Comparison of ENCODE assay signal across 10 cellular contexts in the genomic region with DNA sequence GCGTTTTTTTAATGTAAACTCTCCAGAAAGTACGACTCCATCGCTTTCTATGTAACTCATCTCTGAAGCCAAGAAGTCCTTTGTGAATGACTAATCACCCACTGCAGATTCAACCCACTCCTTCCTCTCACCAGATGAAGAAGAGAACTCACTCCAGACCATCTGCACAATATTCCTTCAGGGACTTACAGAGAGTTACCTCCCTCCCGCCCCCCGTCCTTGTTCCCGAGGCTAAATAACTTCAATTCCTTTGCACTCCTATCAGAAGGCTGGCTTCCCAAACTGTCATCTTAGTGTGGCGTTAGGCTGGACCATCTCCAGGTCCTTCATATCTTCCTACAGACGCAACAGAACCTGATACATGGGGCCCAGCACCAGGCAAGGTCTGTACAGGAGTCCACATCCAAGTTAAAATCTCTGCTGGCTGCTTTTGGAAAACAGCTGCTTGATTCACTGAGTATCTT.
DNase-seq lines count a peak whose midpoint lies in the region; ATAC-seq, FAIRE-seq and TF ChIP-seq lines count a peak whose summit lies in the region.
"Had no signal": no experiment of that assay in that cellular context is flagged by ENCODE, and none has a peak within 500 bp of the region (broad histone marks: within the 10 kb centered on the region; RNA-seq: fewer than 3 reads in every experiment).

No MANE protein-coding gene starts in this region.

- peaks cover 39% of the 10 kb centered on the region for H3K36me3 ChIP-seq in astrocyte (ENCODE audit: insufficient read depth, low read length)

- peak overlapping the region; percentile 80 for H3K9ac ChIP-seq in astrocyte (ENCODE audit: low read length)

- intact Hi-C loops in natural killer cell (cut with micrococcal nuclease), result no loop called here

- peaks cover 3 to 34% of the 10 kb centered on the region in 2 donors for H3K4me1 Mint-ChIP-seq in natural killer cell treated with Interleukin-12 subunit alpha and Interleukin-12 subunit beta and Interleukin-15 and Interleukin-18, amount 100 ng/mL, for 72 hours (ENCODE audit: low read depth in 2 of 2)
- H3K4me1 Mint-ChIP-seq in natural killer cell, result peaks cover 9 to 13% of the 10 kb centered on the region in 2 donors
- peaks cover 65% of the 10 kb centered on the region for H3K4me1 Mint-ChIP-seq in astrocyte (ENCODE audit: low read depth, unreplicated experiment)
- peaks cover 31% of the 10 kb centered on the region for H3K4me1 Mint-ChIP-seq in endothelial cell (ENCODE audit: unreplicated experiment)

- no peak overlapping the region for H3K4me3 ChIP-seq in astrocyte (ENCODE audit: insufficient read depth, low read depth, low read length)

- peak overlapping the region; percentile 61 for H3K4me3 Mint-ChIP-seq in natural killer cell treated with Interleukin-12 subunit alpha and Interleukin-12 subunit beta and Interleukin-15 and Interleukin-18, amount 100 ng/mL, for 72 hours
- no peak overlapping the region for H3K4me3 Mint-ChIP-seq in natural killer cell
- peak overlapping the region; percentile 57 for H3K4me3 Mint-ChIP-seq in astrocyte (ENCODE audit: unreplicated experiment)
- no peak overlapping the region for H3K4me3 Mint-ChIP-seq in endothelial cell (ENCODE audit: unreplicated experiment)
- H3K4me3 Mint-ChIP-seq: nephron progenitor cell, WTC11 had no signal

- H4K20me1 ChIP-seq in astrocyte (ENCODE audit: insufficient read depth, low read length), result no peaks in the 10 kb centered on the region

- peaks cover 73% of the 10 kb centered on the region for H3K4me1 ChIP-seq in astrocyte (ENCODE audit: insufficient read depth, low read length)

- TF ChIP-seq CTCF in natural killer cell (IDR thresholded peaks at IDR 0.05) (no peak), astrocyte (IDR thresholded peaks at IDR 0.05; ENCODE audit: insufficient read depth, low read depth, low read length) (no peak), endothelial cell (IDR thresholded peaks at IDR 0.05; ENCODE audit: unreplicated experiment) (no peak)

- H3K27ac ChIP-seq in astrocyte (ENCODE audit: low read depth, low read length), result peak overlapping the region; percentile 93

- peaks cover 0 to 17% of the 10 kb centered on the region in 2 donors for H3K27me3 Mint-ChIP-seq in natural killer cell treated with Interleukin-12 subunit alpha and Interleukin-12 subunit beta and Interleukin-15 and Interleukin-18, amount 100 ng/mL, for 72 hours
- H3K27me3 Mint-ChIP-seq in natural killer cell (ENCODE audit: low read depth in 2 of 2), result no peaks in the 10 kb centered on the region
- H3K27me3 Mint-ChIP-seq in astrocyte (ENCODE audit: low read depth, unreplicated experiment), result no peaks in the 10 kb centered on the region
- peaks cover 11% of the 10 kb centered on the region for H3K27me3 Mint-ChIP-seq in endothelial cell (ENCODE audit: unreplicated experiment)

- no peak overlapping the region for H2AFZ ChIP-seq in astrocyte (ENCODE audit: low read depth, low read length)

- FAIRE-seq in astrocyte (lab: Jason Lieb, UNC), result peak; percentile 88

- peak overlapping the region; percentile 75 for H3K4me2 ChIP-seq in astrocyte (ENCODE audit: low read length)

- no peaks in the 10 kb centered on the region for H3K9me3 Mint-ChIP-seq in natural killer cell treated with Interleukin-12 subunit alpha and Interleukin-12 subunit beta and Interleukin-15 and Interleukin-18, amount 100 ng/mL, for 72 hours
- H3K9me3 Mint-ChIP-seq in natural killer cell (no peaks in the 10 kb centered on the region), astrocyte (ENCODE audit: unreplicated experiment) (peaks cover 2% of the 10 kb centered on the region), endothelial cell (ENCODE audit: unreplicated experiment) (no peaks in the 10 kb centered on the region)
- H3K9me3 Mint-ChIP-seq: nephron progenitor cell, WTC11 had no signal

- no peaks in the 10 kb centered on the region for H3K9me3 ChIP-seq in astrocyte (ENCODE audit: insufficient read depth, low read depth, low read length)

- no peak for DNase-seq in natural killer cell treated with Interleukin-12 subunit alpha and Interleukin-12 subunit beta and Interleukin-15 and Interleukin-18, amount 100 ng/mL, for 72 hours (ENCODE audit: low spot score)
- no peak for DNase-seq in natural killer cell
- DNase-seq in astrocyte (ENCODE audit: low read depth), result peak; percentile 96
- peak; percentile 88 for DNase-seq in hepatic stellate cell (ENCODE audit: low spot score)
- no peak for DNase-seq in endothelial cell (ENCODE audit: low spot score)
- no peak for DNase-seq in NCI-H82 treated with DMSO at 0.1 percent for 48 hours (lab: John Stamatoyannopoulos, UW; ENCODE audit: unreplicated experiment)
- DNase-seq: nephron progenitor cell had no signal

- H3K79me2 ChIP-seq in astrocyte (ENCODE audit: insufficient read depth, low read length), result peaks cover 79% of the 10 kb centered on the region

- no peaks in the 10 kb centered on the region for H3K36me3 Mint-ChIP-seq in natural killer cell treated with Interleukin-12 subunit alpha and Interleukin-12 subunit beta and Interleukin-15 and Interleukin-18, amount 100 ng/mL, for 72 hours
- H3K36me3 Mint-ChIP-seq in natural killer cell (no peaks in the 10 kb centered on the region), astrocyte (ENCODE audit: low read depth, unreplicated experiment) (peaks cover 39% of the 10 kb centered on the region), endothelial cell (ENCODE audit: low read depth, unreplicated experiment) (peaks cover 20% of the 10 kb centered on the region)

- peak overlapping the region in 1 of 2 donors; percentile 70 for H3K27ac Mint-ChIP-seq in natural killer cell treated with Interleukin-12 subunit alpha and Interleukin-12 subunit beta and Interleukin-15 and Interleukin-18, amount 100 ng/mL, for 72 hours
- H3K27ac Mint-ChIP-seq in natural killer cell (no peak overlapping the region), astrocyte (ENCODE audit: unreplicated experiment) (peak overlapping the region; percentile 89), endothelial cell (ENCODE audit: unreplicated experiment) (no peak overlapping the region)
- H3K27ac Mint-ChIP-seq: nephron progenitor cell had no signal

- ATAC-seq in natural killer cell treated with Interleukin-12 subunit alpha and Interleukin-12 subunit beta and Interleukin-15 and Interleukin-18, amount 100 ng/mL, for 72 hours, result peak in 1 of 2 donors; percentile 64
- no peak for ATAC-seq in natural killer cell
- no peak for ATAC-seq in HG02852 (IDR thresholded peaks at IDR 0.05; ENCODE audit: unreplicated experiment)
- ATAC-seq in GM19328 (IDR thresholded peaks at IDR 0.05; ENCODE audit: unreplicated experiment), result no peak
- ATAC-seq: WTC11 had no signal

- H3K27me3 ChIP-seq in astrocyte (ENCODE audit: insufficient read depth, low read length), result no peaks in the 10 kb centered on the region

Comparison
In these comparisons a context has a peak if more than half of its experiments do, and no peak if none do; other contexts are left out.
1. H3K4me3 Mint-ChIP-seq: peak in natural killer cell treated with Interleukin-12 subunit alpha and Interleukin-12 subunit beta and Interleukin-15 and Interleukin-18, amount 100 ng/mL, for 72 hours (single experiment) and astrocyte (single experiment); none in natural killer cell (single experiment) and endothelial cell (single experiment).
2. DNase-seq: peak in astrocyte (single experiment) and hepatic stellate cell (single experiment); none in natural killer cell treated with Interleukin-12 subunit alpha and Interleukin-12 subunit beta and Interleukin-15 and Interleukin-18, amount 100 ng/mL, for 72 hours (single experiment), natural killer cell (single experiment), endothelial cell (single experiment) and NCI-H82 treated with DMSO at 0.1 percent for 48 hours (single experiment).